11 cellular contexts compared by ENCODE assay signal in the genomic region with DNA sequence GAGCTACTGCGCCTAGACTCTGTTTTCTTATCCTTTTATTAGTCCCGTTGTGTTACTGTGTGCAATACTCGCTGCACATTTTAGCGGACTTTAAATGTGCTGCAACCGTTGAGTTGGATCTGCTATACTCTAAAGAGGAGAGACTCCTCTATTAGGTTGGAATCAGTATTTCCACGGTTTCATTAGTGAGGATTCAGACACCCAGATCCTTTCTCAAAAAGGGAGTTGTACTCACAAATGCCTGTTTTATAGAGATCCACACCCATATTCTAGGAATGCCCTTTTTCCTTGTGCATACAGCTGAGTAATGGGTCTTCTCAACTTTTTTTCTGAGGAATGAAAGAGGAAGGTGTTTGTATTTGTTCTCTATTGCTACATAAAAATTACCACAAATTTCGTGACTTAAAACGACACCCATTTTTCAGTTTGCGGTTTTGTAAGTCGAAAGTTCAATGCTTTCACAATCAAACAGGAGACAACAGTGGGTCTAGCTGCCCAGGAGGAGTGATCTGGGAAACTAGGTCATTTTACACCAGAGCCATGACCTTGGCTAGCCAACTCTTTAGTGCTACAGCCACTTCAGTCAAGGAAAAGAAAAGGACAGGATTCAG. TPM values are rescaled to one million over a fixed set of nuclear protein-coding genes. Genes with fewer than 3 reads are reported as not detected.
DNase-seq lines count a peak whose midpoint lies in the region; ATAC-seq, FAIRE-seq and TF ChIP-seq lines count a peak whose summit lies in the region.
"Had no signal": no experiment of that assay in that cellular context is flagged by ENCODE, and none has a peak within 500 bp of the region (broad histone marks: within the 10 kb centered on the region; RNA-seq: fewer than 3 reads in every experiment).

No MANE protein-coding gene starts in this region.

- no peaks in the 10 kb centered on the region for H3K79me2 ChIP-seq in astrocyte (ENCODE audit: insufficient read depth, low read length)

- H3K9me3 ChIP-seq in astrocyte (ENCODE audit: insufficient read depth, low read depth, low read length): no peaks in the 10 kb centered on the region
- H3K9me3 ChIP-seq in CD4-positive, alpha-beta T cell (ENCODE audit: control insufficient read depth, low read length): no peaks in the 10 kb centered on the region

- POLR2A ChIA-PET in CD4-positive, alpha-beta T cell (lab: Charles Lee): no interaction called here

- no peaks in the 10 kb centered on the region for H3K27me3 Mint-ChIP-seq in astrocyte (ENCODE audit: low read depth, unreplicated experiment)
- no peaks in the 10 kb centered on the region for H3K27me3 Mint-ChIP-seq in CD4-positive, alpha-beta T cell

- H3K4me1 Mint-ChIP-seq in astrocyte (ENCODE audit: low read depth, unreplicated experiment): peaks cover 4% of the 10 kb centered on the region
- peaks cover 6% of the 10 kb centered on the region for H3K4me1 Mint-ChIP-seq in CD4-positive, alpha-beta T cell (ENCODE audit: low read depth)
- H3K4me1 Mint-ChIP-seq: activated naive CD4-positive, alpha-beta T cell treated with anti-CD3 and anti-CD28 coated beads, Interleukin-2, amount 50 U/mL, for 24 hours had no signal

- no peak overlapping the region for H3K4me3 Mint-ChIP-seq in astrocyte (ENCODE audit: unreplicated experiment)
- no peak overlapping the region for H3K4me3 Mint-ChIP-seq in CD4-positive, alpha-beta T cell
- H3K4me3 Mint-ChIP-seq: activated naive CD4-positive, alpha-beta T cell treated with anti-CD3 and anti-CD28 coated beads, Interleukin-2, amount 50 U/mL, for 24 hours had no signal

- no peaks in the 10 kb centered on the region for H3K36me3 ChIP-seq in astrocyte (ENCODE audit: insufficient read depth, low read length)

- H3K4me3 ChIP-seq in astrocyte (ENCODE audit: insufficient read depth, low read depth, low read length): no peak overlapping the region

- no peak overlapping the region for H2AFZ ChIP-seq in astrocyte (ENCODE audit: low read depth, low read length)

- no peak overlapping the region for H3K27ac Mint-ChIP-seq in astrocyte (ENCODE audit: unreplicated experiment)
- no peak overlapping the region for H3K27ac Mint-ChIP-seq in CD4-positive, alpha-beta T cell
- H3K27ac Mint-ChIP-seq: activated naive CD4-positive, alpha-beta T cell treated with anti-CD3 and anti-CD28 coated beads, Interleukin-2, amount 50 U/mL, for 24 hours had no signal

- H4K20me1 ChIP-seq in astrocyte (ENCODE audit: insufficient read depth, low read length): no peaks in the 10 kb centered on the region

- no peak for FAIRE-seq in astrocyte (lab: Jason Lieb, UNC)

- peaks cover 5% of the 10 kb centered on the region for H3K4me1 ChIP-seq in astrocyte (ENCODE audit: insufficient read depth, low read length)

- intact Hi-C loops in left ventricle myocardium superior (cut with micrococcal nuclease) (no loop called here), Right ventricle myocardium inferior (cut with DNase I) (no loop called here), left colon (cut with DNase I, micrococcal nuclease) (no loop called here)
- intact Hi-C loops in CD4-positive, alpha-beta T cell (cut with DNase I, micrococcal nuclease): no loop called here

- no peaks in the 10 kb centered on the region for H3K27me3 ChIP-seq in astrocyte (ENCODE audit: insufficient read depth, low read length)
- peaks cover 3% of the 10 kb centered on the region for H3K27me3 ChIP-seq in CD4-positive, alpha-beta T cell (ENCODE audit: control insufficient read depth, insufficient read depth, low read length)

- peaks cover 2% of the 10 kb centered on the region for H3K36me3 Mint-ChIP-seq in astrocyte (ENCODE audit: low read depth, unreplicated experiment)
- no peaks in the 10 kb centered on the region for H3K36me3 Mint-ChIP-seq in CD4-positive, alpha-beta T cell (ENCODE audit: low read depth)
- H3K36me3 Mint-ChIP-seq: activated naive CD4-positive, alpha-beta T cell treated with anti-CD3 and anti-CD28 coated beads, Interleukin-2, amount 50 U/mL, for 24 hours had no signal

- no peak for TF ChIP-seq CTCF in astrocyte (IDR thresholded peaks at IDR 0.05; ENCODE audit: insufficient read depth, low read depth, low read length)
- no peak for TF ChIP-seq CTCF in CD4-positive, alpha-beta T cell (IDR thresholded peaks at IDR 0.05)

- DNase-seq in left ventricle myocardium superior: no peak
- no peak for DNase-seq in Right ventricle myocardium inferior (ENCODE audit: missing footprints)
- peak; percentile 77 for DNase-seq in astrocyte (ENCODE audit: low read depth)
- no peak for DNase-seq in NCI-H748 treated with DMSO at 0.1 percent for 48 hours (lab: John Stamatoyannopoulos, UW)
- DNase-seq in SK-N-DZ (ENCODE audit: low spot score): no peak
- DNase-seq in CD4-positive, alpha-beta T cell: no peak
- no peak for DNase-seq in left colon
- DNase-seq: ACHN, foreskin melanocyte had no signal

- peak overlapping the region; percentile 16 for H3K4me2 ChIP-seq in astrocyte (ENCODE audit: low read length)

- no peak overlapping the region for H3K27ac ChIP-seq in astrocyte (ENCODE audit: low read depth, low read length)
- H3K27ac ChIP-seq in CD4-positive, alpha-beta T cell (ENCODE audit: low read depth, low read length): no peak overlapping the region

- ATAC-seq in left ventricle myocardium superior (peak; percentile 57), Right ventricle myocardium inferior (no peak), HG03469 (IDR thresholded peaks at IDR 0.05; ENCODE audit: unreplicated experiment) (peak; percentile 64), left colon (no peak)
- no peak for ATAC-seq in CD4-positive, alpha-beta T cell (ENCODE audit: poor library complexity)

- CTCF ChIA-PET in CD4-positive, alpha-beta T cell (lab: Charles Lee): no interaction called here

- H3K9me3 Mint-ChIP-seq in astrocyte (ENCODE audit: unreplicated experiment): peaks cover 2% of the 10 kb centered on the region
- H3K9me3 Mint-ChIP-seq in CD4-positive, alpha-beta T cell: no peaks in the 10 kb centered on the region
- H3K9me3 Mint-ChIP-seq: activated naive CD4-positive, alpha-beta T cell treated with anti-CD3 and anti-CD28 coated beads, Interleukin-2, amount 50 U/mL, for 24 hours had no signal

- H3K9ac ChIP-seq in astrocyte (ENCODE audit: low read length): no peak overlapping the region

RNA-seq across cellular contexts. Expression of a gene that starts 52.8 kb away (rescaled TPM):
- total RNA-seq in left ventricle myocardium superior: 14.3 TPM
- 16.8 TPM for total RNA-seq in Right ventricle myocardium inferior
- 43.8 and 46.9 TPM in 2 replicates for total RNA-seq in astrocyte
- 10.1 and 11.4 TPM in 2 replicates for polyA plus RNA-seq in SK-N-DZ (2014; cell fraction: cytosol; rRNA removed)
- polyA plus RNA-seq in SK-N-DZ (2014; cell fraction: nucleus; rRNA removed): 3.4 and 5.2 TPM in 2 replicates
- total RNA-seq in CD4-positive, alpha-beta T cell: 1 to 10 TPM; 5.1 to 5.9 TPM
- total RNA-seq in left colon: 100 to 1,000 TPM; 147 to 157 TPM

Comparison
In these comparisons a context has a peak if more than half of its experiments do, and no peak if none do; other contexts are left out.
1. ATAC-seq: peak in left ventricle myocardium superior (single experiment) and HG03469 (single experiment); none in Right ventricle myocardium inferior (single experiment), CD4-positive, alpha-beta T cell (single experiment) and left colon (single experiment).